In genomic region chr19:14115761-14116160, GRCh38 we compare ENCODE assay signal across 9 cellular contexts. TPM values are rescaled to one million over a fixed set of nuclear protein-coding genes. Genes with fewer than 3 reads are reported as not detected.
DNase-seq lines count a peak whose midpoint lies in the region; ATAC-seq and TF ChIP-seq lines count a peak whose summit lies in the region.
"Had no signal": no experiment of that assay in that cellular context is flagged by ENCODE, and none has a peak within 500 bp of the region (broad histone marks: within the 10 kb centered on the region; RNA-seq: fewer than 3 reads in every experiment).

No MANE protein-coding gene starts in this region.

- POLR2A ChIA-PET in GM10248 (lab: Yijun Ruan, JAX), result no interaction called here

- H3K36me3 Mint-ChIP-seq in brain, result no peaks in the 10 kb centered on the region
- H3K36me3 Mint-ChIP-seq in naive B cell, result no peaks in the 10 kb centered on the region

- no peak for TF ChIP-seq CTCF in cardiac muscle cell (IDR thresholded peaks at IDR 0.05; ENCODE audit: low read depth, low read length)
- TF ChIP-seq CTCF in brain (conservative IDR thresholded peaks at IDR 0.05), result no peak
- TF ChIP-seq CTCF in upper lobe of right lung (IDR thresholded peaks at IDR 0.05), result no peak
- TF ChIP-seq CTCF in GM10248 (IDR thresholded peaks at IDR 0.05; ENCODE audit: control extremely low read depth, extremely low read depth, low read depth, missing control alignments), result no peak

- H3K27me3 Mint-ChIP-seq in brain (peaks cover 7% of the 10 kb centered on the region), naive B cell (no peaks in the 10 kb centered on the region)

- H3K27ac ChIP-seq in cardiac muscle cell (peak overlapping the region; percentile 75), upper lobe of right lung (peak overlapping the region; percentile 80)

- DNase-seq in cardiac muscle cell (ENCODE audit: low read depth in 1 of 2, low spot score in 1 of 2), result no peak
- no peak for DNase-seq in Right ventricle myocardium superior
- DNase-seq in naive B cell, result no peak
- DNase-seq in upper lobe of right lung, result no peak
- DNase-seq in GM10248 (ENCODE audit: extremely low spot score), result no peak
- no peak for DNase-seq in NCI-H2107 treated with DMSO at 0.1 percent for 48 hours (lab: John Stamatoyannopoulos, UW; ENCODE audit: unreplicated experiment)
- no peak for DNase-seq in stimulated activated CD4-positive, alpha-beta T cell treated with anti-CD3 and anti-CD28 coated beads, Interleukin-4, amount 100 ng/mL, for 4 hours
- DNase-seq: activated CD4-positive, alpha-beta T cell treated with anti-CD3 and anti-CD28 coated beads for 4 hours had no signal

- H3K9me3 ChIP-seq in cardiac muscle cell (ENCODE audit: low read depth) (no peaks in the 10 kb centered on the region), upper lobe of right lung (no peaks in the 10 kb centered on the region)

- CTCF ChIA-PET in GM10248 (lab: Yijun Ruan, JAX), result interaction anchor here (0.9 to 6.6 kb wide), 17 partner anchors 8 to 240 kb away, joined by 3 to 50 read pairs (median 5); partner anchors contain the start of genes ASF1B, IL27RA and MISP3

- peaks cover 48% of the 10 kb centered on the region for H3K4me1 ChIP-seq in cardiac muscle cell (ENCODE audit: low read depth)
- peaks cover 60% of the 10 kb centered on the region for H3K4me1 ChIP-seq in upper lobe of right lung

- no peaks in the 10 kb centered on the region for H3K36me3 ChIP-seq in cardiac muscle cell
- H3K36me3 ChIP-seq in upper lobe of right lung, result no peaks in the 10 kb centered on the region

- no peak for ATAC-seq in Right ventricle myocardium superior (ENCODE audit: poor library complexity)
- no peak for ATAC-seq in naive B cell (ENCODE audit: low read depth in 2 of 2)
- no peak for ATAC-seq in upper lobe of right lung

- peak overlapping the region; percentile 85 for H3K4me3 ChIP-seq in cardiac muscle cell
- peak overlapping the region; percentile 84 for H3K4me3 ChIP-seq in upper lobe of right lung

- H3K4me1 Mint-ChIP-seq in brain (peaks cover 59% of the 10 kb centered on the region), naive B cell (peaks cover 39 to 45% (median 44%) of the 10 kb centered on the region in 3 donors)

- peak overlapping the region; percentile 92 to 97 (median 96) for H3K4me3 Mint-ChIP-seq in brain
- peak overlapping the region; percentile 37 to 95 (median 92) for H3K4me3 Mint-ChIP-seq in naive B cell

- H3K9me3 Mint-ChIP-seq in brain, result no peaks in the 10 kb centered on the region
- no peaks in the 10 kb centered on the region for H3K9me3 Mint-ChIP-seq in naive B cell

- H3K27me3 ChIP-seq in cardiac muscle cell (no peaks in the 10 kb centered on the region), upper lobe of right lung (no peaks in the 10 kb centered on the region)

- H3K27ac Mint-ChIP-seq in brain (peak overlapping the region; percentile 26 to 96 (median 88)), naive B cell (peak overlapping the region in 2 of 6 donors; percentile 62 to 74)

- intact Hi-C loops in Right ventricle myocardium superior (cut with DNase I), result no loop called here
- intact Hi-C loops in upper lobe of right lung (cut with DNase I), result no loop called here

RNA-seq across cellular contexts. Expression of gene PRKACA, which starts 1.8 kb away (rescaled TPM):
- total RNA-seq in cardiac muscle cell, result 95.2 and 126 TPM in 2 replicates
- polyA plus RNA-seq in cardiac muscle cell, result 30.6 and 33.5 TPM in 2 replicates
- total RNA-seq in Right ventricle myocardium superior, result 460 TPM
- 235 TPM for polyA plus RNA-seq in brain (ENCODE audit: insufficient read depth, low read depth, low replicate concordance)
- polyA plus RNA-seq in naive B cell (ENCODE audit: low read depth in 6 of 6), result 1 to 10 TPM in 3 of 6 donors, under 1 TPM in 2, not detected in 1; 0.60 to 3.1 (median 1.2) TPM
- 85.7 TPM for total RNA-seq in upper lobe of right lung

RNA-seq across cellular contexts. Expression of gene ASF1B, which starts 20.6 kb away (rescaled TPM):
- total RNA-seq in cardiac muscle cell (19.1 and 21.8 TPM in 2 replicates), Right ventricle myocardium superior (1.00 TPM), upper lobe of right lung (1.9 TPM)
- polyA plus RNA-seq in cardiac muscle cell (27.5 and 30.7 TPM in 2 replicates), brain (ENCODE audit: insufficient read depth, low read depth, low replicate concordance) (127 TPM), naive B cell (ENCODE audit: low read depth in 6 of 6) (1 to 10 TPM; 1.8 to 4.1 (median 2.5) TPM)

RNA-seq across cellular contexts. Expression of gene SAMD1, which starts 25.2 kb away (rescaled TPM):
- 112 and 158 TPM in 2 replicates for total RNA-seq in cardiac muscle cell
- polyA plus RNA-seq in cardiac muscle cell, result 130 and 136 TPM in 2 replicates
- total RNA-seq in Right ventricle myocardium superior, result 51.1 TPM
- polyA plus RNA-seq in brain (ENCODE audit: insufficient read depth, low read depth, low replicate concordance), result 168 TPM
- 1 to 10 TPM in 5 of 6 donors, under 1 TPM in 1; 0.52 to 2.1 (median 1.2) TPM for polyA plus RNA-seq in naive B cell (ENCODE audit: low read depth in 6 of 6)
- 45.9 TPM for total RNA-seq in upper lobe of right lung

RNA-seq across cellular contexts. Expression of gene C19orf67, which starts 30.2 kb away (rescaled TPM):
- total RNA-seq in cardiac muscle cell (3.6 and 14.2 TPM in 2 replicates), Right ventricle myocardium superior (not detected), upper lobe of right lung (not detected)
- polyA plus RNA-seq in cardiac muscle cell (4.1 and 7.5 TPM in 2 replicates), brain (ENCODE audit: insufficient read depth, low read depth, low replicate concordance) (not detected), naive B cell (ENCODE audit: low read depth in 6 of 6) (not detected)

RNA-seq across cellular contexts. Expression of gene MISP3, which starts 43.2 kb away (rescaled TPM):
- total RNA-seq in cardiac muscle cell (16.0 and 19.4 TPM in 2 replicates), Right ventricle myocardium superior (7.9 TPM), upper lobe of right lung (6.7 TPM)
- polyA plus RNA-seq in cardiac muscle cell (23.2 and 25.6 TPM in 2 replicates), brain (ENCODE audit: insufficient read depth, low read depth, low replicate concordance) (22.6 TPM), naive B cell (ENCODE audit: low read depth in 6 of 6) (under 1 TPM in 3 of 6 donors, not detected in 3; 0.16 to 0.53 (median 0.20) TPM)
